Comparison of ENCODE assay signal across 20 cellular contexts in genomic region chr1:25710583-25711347, GRCh38.
A peak's percentile ranks its signal among the peaks of the same experiment; 100 is the strongest.
DNase-seq lines count a peak whose midpoint lies in the region; ATAC-seq and TF ChIP-seq lines count a peak whose summit lies in the region.
"Had no signal": no experiment of that assay in that cellular context is flagged by ENCODE, and none has a peak within 500 bp of the region (broad histone marks: within the 10 kb centered on the region; RNA-seq: fewer than 3 reads in every experiment).

No MANE protein-coding gene starts in this region.

- intact Hi-C loops in CD4-positive, alpha-beta memory T cell (cut with micrococcal nuclease): no loop called here
- intact Hi-C loops in naive thymus-derived CD4-positive, alpha-beta T cell (cut with micrococcal nuclease): loop anchor here (2.0 to 5.0 kb wide), 2 partner anchors 33 to 34 kb away; no protein-coding TSS in a partner anchor

- no peaks in the 10 kb centered on the region for H3K9me3 Mint-ChIP-seq in CD4-positive, alpha-beta memory T cell
- H3K9me3 Mint-ChIP-seq in naive thymus-derived CD4-positive, alpha-beta T cell: no peaks in the 10 kb centered on the region
- no peaks in the 10 kb centered on the region for H3K9me3 Mint-ChIP-seq in progenitor cell of endocrine pancreas (ENCODE audit: low read depth)
- H3K9me3 Mint-ChIP-seq: HFFc6; T-helper 1 cell treated with Interleukin-12 subunit alpha and Interleukin-12 subunit beta and Interleukin-4 antibody, amounts not matched to agents 30 μg/mL and 1 μg/mL, for 36 hours had no signal

- H3K4me1 Mint-ChIP-seq in CD4-positive, alpha-beta memory T cell: peaks cover 41 to 74% (median 58%) of the 10 kb centered on the region in 4 donors
- peaks cover 33 to 95% (median 81%) of the 10 kb centered on the region in 7 donors for H3K4me1 Mint-ChIP-seq in naive thymus-derived CD4-positive, alpha-beta T cell
- H3K4me1 Mint-ChIP-seq in progenitor cell of endocrine pancreas (ENCODE audit: low read depth): peaks cover 49% of the 10 kb centered on the region

- no peak for ATAC-seq in naive thymus-derived CD4-positive, alpha-beta T cell

- no peak for TF ChIP-seq CTCF in AG04450 (IDR thresholded peaks at IDR 0.05; ENCODE audit: low read depth, low read length)
- no peak for TF ChIP-seq CTCF in progenitor cell of endocrine pancreas (IDR thresholded peaks at IDR 0.05; ENCODE audit: unreplicated experiment)

- no peak overlapping the region for H3K4me3 ChIP-seq in AG04450 (ENCODE audit: low read depth, low read length)
- no peak overlapping the region for H3K4me3 ChIP-seq in CD4-positive, alpha-beta memory T cell (ENCODE audit: low read length in 2 of 2)
- no peak overlapping the region for H3K4me3 ChIP-seq in naive thymus-derived CD4-positive, alpha-beta T cell (ENCODE audit: low read length)
- H3K4me3 ChIP-seq: esophagus squamous epithelium, heart right ventricle, lung, thoracic aorta had no signal

- peak overlapping the region; percentile 4 to 79 (median 68) for H3K27ac Mint-ChIP-seq in CD4-positive, alpha-beta memory T cell
- peak overlapping the region in 8 of 9 donors; percentile 26 to 90 (median 79) for H3K27ac Mint-ChIP-seq in naive thymus-derived CD4-positive, alpha-beta T cell
- no peak overlapping the region for H3K27ac Mint-ChIP-seq in progenitor cell of endocrine pancreas
- H3K27ac Mint-ChIP-seq: B cell; HFFc6; T-helper 1 cell treated with Interleukin-12 subunit alpha and Interleukin-12 subunit beta and Interleukin-4 antibody, amounts not matched to agents 30 μg/mL and 1 μg/mL, for 36 hours had no signal

- no peaks in the 10 kb centered on the region for H3K27me3 ChIP-seq in AG04450 (ENCODE audit: control insufficient read depth, insufficient read depth, low read length)
- no peaks in the 10 kb centered on the region for H3K27me3 ChIP-seq in CD4-positive, alpha-beta memory T cell (ENCODE audit: insufficient read depth, low read length)
- H3K27me3 ChIP-seq in naive thymus-derived CD4-positive, alpha-beta T cell (ENCODE audit: control insufficient read depth in 2 of 2, insufficient read depth in 2 of 2, low read length in 2 of 2): no peaks in the 10 kb centered on the region
- H3K27me3 ChIP-seq: esophagus squamous epithelium, heart right ventricle had no signal

- POLR2A ChIA-PET in AG04450 (lab: Yijun Ruan, JAX): interaction anchor here (1.4 to 3.4 kb wide), 4 partner anchors 13 to 19 kb away, joined by 4 to 29 read pairs (median 4); no protein-coding TSS in a partner anchor
- POLR2A ChIA-PET in CD4-positive, alpha-beta memory T cell (lab: Charles Lee; ENCODE audit: partially characterized antibody): interaction anchor here (1.2 kb wide), 1 partner anchor 64 kb away, joined by 6 read pairs; no protein-coding TSS in a partner anchor
- POLR2A ChIA-PET in naive thymus-derived CD4-positive, alpha-beta T cell (lab: Charles Lee): interaction anchor here (0.6 to 1.2 kb wide), 3 partner anchors 46 to 91 kb away, joined by 3 to 4 read pairs (median 4); no protein-coding TSS in a partner anchor

- H3K36me3 Mint-ChIP-seq in CD4-positive, alpha-beta memory T cell: no peaks in the 10 kb centered on the region
- H3K36me3 Mint-ChIP-seq in naive thymus-derived CD4-positive, alpha-beta T cell: peaks cover 0 to 12% (median 4%) of the 10 kb centered on the region in 5 donors
- no peaks in the 10 kb centered on the region for H3K36me3 Mint-ChIP-seq in progenitor cell of endocrine pancreas (ENCODE audit: insufficient read depth)

- H3K4me1 ChIP-seq in CD4-positive, alpha-beta memory T cell (ENCODE audit: insufficient read depth, low read length): peaks cover 28% of the 10 kb centered on the region
- H3K4me1 ChIP-seq in naive thymus-derived CD4-positive, alpha-beta T cell (ENCODE audit: control insufficient read depth in 2 of 2, insufficient read depth in 2 of 2, low read length in 2 of 2): peaks cover 8 to 68% of the 10 kb centered on the region in 2 donors

- CTCF ChIA-PET in AG04450 (lab: Charles Lee): no interaction called here
- CTCF ChIA-PET in CD4-positive, alpha-beta memory T cell (lab: Charles Lee; ENCODE audit: partially characterized antibody): interaction anchor here (1.4 to 1.5 kb wide), 2 partner anchors 92 to 102 kb away, joined by 4 to 5 read pairs; no protein-coding TSS in a partner anchor
- CTCF ChIA-PET in naive thymus-derived CD4-positive, alpha-beta T cell (lab: Charles Lee): interaction anchor here (0.8 kb wide), 2 partner anchors 29 to 87 kb away, joined by 3 to 4 read pairs; no protein-coding TSS in a partner anchor

- H3K36me3 ChIP-seq in CD4-positive, alpha-beta memory T cell (ENCODE audit: insufficient read depth, low read length): no peaks in the 10 kb centered on the region
- peaks cover 0 to 11% (median 0%) of the 10 kb centered on the region in 3 experiments for H3K36me3 ChIP-seq in naive thymus-derived CD4-positive, alpha-beta T cell (ENCODE audit: control insufficient read depth in 2 of 3, insufficient read depth in 3 of 3, low read length in 3 of 3)
- H3K36me3 ChIP-seq: esophagus squamous epithelium, heart right ventricle, thoracic aorta had no signal

- peak overlapping the region; percentile 74 for H3K27ac ChIP-seq in AG04450 (ENCODE audit: low read depth, low read length)
- no peak overlapping the region for H3K27ac ChIP-seq in CD4-positive, alpha-beta memory T cell (ENCODE audit: low read depth, low read length)
- peak overlapping the region; percentile 58 for H3K27ac ChIP-seq in naive thymus-derived CD4-positive, alpha-beta T cell (ENCODE audit: low read depth, low read length)
- H3K27ac ChIP-seq: parathyroid adenoma, thoracic aorta had no signal

- no peaks in the 10 kb centered on the region for H3K9me3 ChIP-seq in AG04450 (ENCODE audit: control insufficient read depth, insufficient read depth, low read length)
- no peaks in the 10 kb centered on the region for H3K9me3 ChIP-seq in CD4-positive, alpha-beta memory T cell (ENCODE audit: control insufficient read depth in 1 of 2, low read length in 2 of 2)
- H3K9me3 ChIP-seq in naive thymus-derived CD4-positive, alpha-beta T cell (ENCODE audit: control insufficient read depth in 2 of 3, low read length in 3 of 3): no peaks in the 10 kb centered on the region
- H3K9me3 ChIP-seq: esophagus squamous epithelium, thoracic aorta had no signal

- H3K4me3 Mint-ChIP-seq in CD4-positive, alpha-beta memory T cell: peak overlapping the region in 2 of 8 donors; percentile 30 to 81
- peak overlapping the region in 8 of 10 donors; percentile 33 to 76 (median 74) for H3K4me3 Mint-ChIP-seq in naive thymus-derived CD4-positive, alpha-beta T cell
- H3K4me3 Mint-ChIP-seq in progenitor cell of endocrine pancreas (ENCODE audit: low read depth): no peak overlapping the region
- H3K4me3 Mint-ChIP-seq: B cell; HFFc6; T-helper 1 cell treated with Interleukin-12 subunit alpha and Interleukin-12 subunit beta and Interleukin-4 antibody, amounts not matched to agents 30 μg/mL and 1 μg/mL, for 36 hours had no signal

- H3K27me3 Mint-ChIP-seq in CD4-positive, alpha-beta memory T cell: no peaks in the 10 kb centered on the region
- H3K27me3 Mint-ChIP-seq in naive thymus-derived CD4-positive, alpha-beta T cell: peaks cover 0 to 16% (median 0%) of the 10 kb centered on the region in 5 donors
- H3K27me3 Mint-ChIP-seq in progenitor cell of endocrine pancreas: no peaks in the 10 kb centered on the region

- DNase-seq in AG04450 (ENCODE audit: low read depth, low spot score) (no peak), amniotic epithelial cell (ENCODE audit: low read depth) (peak; percentile 29), dermis blood vessel endothelial cell (no peak), progenitor cell of endocrine pancreas (ENCODE audit: low spot score, unreplicated experiment) (no peak), hippocampal formation (lab: John Stamatoyannopoulos, UW) (no peak)
- DNase-seq in CD4-positive, alpha-beta memory T cell: no peak
- DNase-seq in naive thymus-derived CD4-positive, alpha-beta T cell: no peak
- DNase-seq: caudate nucleus, esophagus squamous epithelium, HFFc6, NCI-H1105 treated with DMSO at 0.1 percent for 48 hours, NCI-H2107, NCI-H524, SHP77 treated with DMSO at 0.1 percent for 48 hours had no signal
